In the genomic region with DNA sequence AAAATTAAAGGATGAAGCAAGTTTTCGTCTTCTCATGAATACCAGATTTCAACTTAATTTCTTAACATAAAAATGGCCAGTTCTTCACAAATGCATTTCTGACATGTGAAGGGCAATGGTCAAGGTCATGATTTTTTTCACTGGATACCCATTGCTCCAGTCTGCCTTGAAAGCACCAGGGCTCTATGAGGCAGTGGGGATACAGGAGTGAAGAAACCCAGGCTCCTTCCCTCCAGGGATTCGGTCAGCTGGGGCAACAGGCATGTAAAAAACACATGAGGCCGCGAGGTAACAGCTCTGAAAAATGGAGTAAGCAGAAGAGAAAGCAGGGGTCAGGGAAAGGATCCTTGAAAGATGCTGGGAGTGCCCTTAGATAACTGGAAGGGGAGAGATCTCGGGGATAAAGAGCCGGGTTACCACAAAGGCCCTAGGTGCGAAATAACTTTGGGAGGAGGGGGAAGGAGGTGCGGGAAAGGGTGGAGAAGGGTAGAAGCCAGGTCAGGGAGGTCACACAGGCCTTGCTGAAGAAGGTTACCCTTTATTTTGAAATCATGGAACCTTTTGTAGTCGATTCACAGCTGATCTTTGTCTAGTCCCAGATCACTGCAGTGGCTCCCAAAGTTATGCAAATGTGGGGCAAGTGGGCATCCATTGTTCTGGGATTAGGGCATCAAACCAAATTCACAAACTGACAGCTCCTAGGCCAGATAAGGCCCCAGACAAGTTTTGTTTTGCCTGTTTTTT, we compare ENCODE assay signal across 9 cellular contexts. TPM values are rescaled to one million over a fixed set of nuclear protein-coding genes. Genes with fewer than 3 reads are reported as not detected.
DNase-seq lines count a peak whose midpoint lies in the region; ATAC-seq and TF ChIP-seq lines count a peak whose summit lies in the region.
"Had no signal": no experiment of that assay in that cellular context is flagged by ENCODE, and none has a peak within 500 bp of the region (broad histone marks: within the 10 kb centered on the region; RNA-seq: fewer than 3 reads in every experiment).

No MANE protein-coding gene starts in this region.

- TF ChIP-seq CTCF in HFFc6 (IDR thresholded peaks at IDR 0.05) = no peak
- TF ChIP-seq CTCF in spleen (IDR thresholded peaks at IDR 0.05 in 8 of 11, conservative IDR thresholded peaks at IDR 0.05 in 3 of 11) = no peak

- H3K4me3 Mint-ChIP-seq in HFFc6 = peak overlapping the region; percentile 96
- peak overlapping the region in 4 of 5 donors; percentile 11 to 99 (median 89) for H3K4me3 Mint-ChIP-seq in immature natural killer cell

- peak overlapping the region; percentile 99 for H3K27ac Mint-ChIP-seq in HFFc6
- peak overlapping the region in 1 of 6 donors; percentile 18 for H3K27ac Mint-ChIP-seq in immature natural killer cell
- H3K27ac Mint-ChIP-seq: T-helper 17 cell had no signal

- H3K27me3 Mint-ChIP-seq in HFFc6 (ENCODE audit: insufficient read depth) = peaks cover 5% of the 10 kb centered on the region
- H3K27me3 Mint-ChIP-seq in immature natural killer cell (ENCODE audit: low read depth in 3 of 3) = peaks cover 11 to 14% (median 14%) of the 10 kb centered on the region in 3 donors

- no peak for DNase-seq in HFFc6
- DNase-seq in adipocyte (ENCODE audit: low read depth) = peak; percentile 26
- DNase-seq in immature natural killer cell = no peak
- no peak for DNase-seq in spleen
- no peak for DNase-seq in NCI-H1436 treated with DMSO at 0.1 percent for 48 hours (lab: John Stamatoyannopoulos, UW)
- no peak for DNase-seq in activated CD4-positive, CD25-positive, alpha-beta regulatory T cell (lab: John Stamatoyannopoulos, UW)
- no peak for DNase-seq in stimulated activated CD4-positive, alpha-beta T cell treated with anti-CD3 and anti-CD28 coated beads, Interleukin-2, amount 100 ng/mL, for 48 hours
- DNase-seq: T-helper 17 cell had no signal

- WGBS in spleen, 5 donors = 92 to 95% (median 94%) methylated on average over 9 of the region's 9 CpGs

- peak overlapping the region in 5 of 8 donors; percentile 86 to 94 (median 91) for H3K27ac ChIP-seq in spleen

- intact Hi-C loops in spleen (cut with DNase I; ENCODE audit: low total_unique reads) = loop anchor here (10.0 kb wide), 1 partner anchor 173 kb away; no protein-coding TSS in a partner anchor

- H3K4me3 ChIP-seq in adipocyte (ENCODE audit: low read length) = peak overlapping the region; percentile 86
- no peak overlapping the region for H3K4me3 ChIP-seq in spleen

- no peaks in the 10 kb centered on the region for H3K27me3 ChIP-seq in adipocyte (replicated peaks; ENCODE audit: control insufficient read depth, insufficient read depth, low read length)
- peaks cover 0 to 30% (median 0%) of the 10 kb centered on the region in 7 donors for H3K27me3 ChIP-seq in spleen (replicated peaks in 1 of 7)

- ATAC-seq in esophagus mucosa = no peak

- H3K9me3 Mint-ChIP-seq in HFFc6 (no peaks in the 10 kb centered on the region), immature natural killer cell (no peaks in the 10 kb centered on the region)

- H3K9ac ChIP-seq in adipocyte (ENCODE audit: low read length) = peak overlapping the region; percentile 91

- H3K4me1 Mint-ChIP-seq in HFFc6 (ENCODE audit: low read depth) (peaks cover 32% of the 10 kb centered on the region), immature natural killer cell (peaks cover 21 to 28% of the 10 kb centered on the region in 2 donors)

- no peaks in the 10 kb centered on the region for H3K36me3 ChIP-seq in adipocyte (ENCODE audit: control insufficient read depth, insufficient read depth, low read length, severe bottlenecking)
- no peaks in the 10 kb centered on the region for H3K36me3 ChIP-seq in spleen

- no peaks in the 10 kb centered on the region for H3K36me3 Mint-ChIP-seq in HFFc6 (ENCODE audit: low read depth)
- peaks cover 0 to 4% (median 0%) of the 10 kb centered on the region in 3 donors for H3K36me3 Mint-ChIP-seq in immature natural killer cell

- H3K4me1 ChIP-seq in adipocyte (ENCODE audit: control insufficient read depth, insufficient read depth, low read length) (peaks cover 16% of the 10 kb centered on the region), spleen (peaks cover 6 to 40% (median 30%) of the 10 kb centered on the region in 6 donors)

- TF ChIP-seq POLR2A in spleen (IDR thresholded peaks at IDR 0.05) = no peak

- H3K9me3 ChIP-seq in adipocyte (ENCODE audit: control insufficient read depth, low read length) (no peaks in the 10 kb centered on the region), spleen (no peaks in the 10 kb centered on the region)

RNA-seq across cellular contexts. Expression of a gene that starts 5.2 kb away (rescaled TPM):
- 10 to 100 TPM; 28.7 to 38.5 (median 33.3) TPM for total RNA-seq in HFFc6 (2021; fragmentation: NEBNext Ultra II Directional; extraction: Animal tissue kit (Norgen Biotek cat#: 25700))
- polyA plus RNA-seq in immature natural killer cell = 1 to 10 TPM in 1 of 3 donors, under 1 TPM in 1, not detected in 1; 0.67 to 1.4 TPM
- 10 to 100 TPM; 12.6 to 26.4 (median 14.9) TPM for total RNA-seq in spleen
- polyA plus RNA-seq in spleen = 1 to 10 TPM; 3.5 to 5.5 (median 4.6) TPM
- total RNA-seq in esophagus mucosa = 12.8 TPM
